In the genomic region with DNA sequence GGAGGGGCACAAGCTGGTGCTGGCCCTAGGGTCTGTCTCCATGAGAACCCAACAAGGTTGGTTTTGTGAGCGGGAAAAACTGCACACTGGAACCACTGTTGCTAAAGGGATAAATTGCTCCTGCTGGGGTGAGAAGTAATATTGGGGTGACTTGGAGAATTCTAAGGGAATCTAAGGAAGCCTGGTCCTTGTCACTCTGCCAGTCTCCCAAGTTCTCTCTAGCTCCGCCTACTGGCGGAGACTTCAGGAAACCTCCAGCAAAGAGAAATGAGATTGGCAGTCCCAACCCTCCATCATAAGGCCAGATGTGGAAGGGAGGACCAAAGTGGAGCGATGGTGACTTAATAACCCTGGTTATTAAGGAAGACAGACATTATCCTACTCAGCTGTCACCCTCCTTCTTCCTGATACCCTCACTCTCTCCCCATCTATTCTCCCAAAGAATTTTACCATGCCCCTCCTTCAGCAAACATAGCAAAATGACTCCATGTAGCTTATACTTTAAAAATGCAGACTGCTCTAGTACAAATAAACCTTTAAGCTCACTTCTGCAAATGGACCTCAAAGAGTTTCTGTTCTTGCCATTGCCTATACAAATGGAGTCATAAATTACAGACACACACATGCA, we compare ENCODE assay signal across 1 cellular context.
TF ChIP-seq lines count a peak whose summit lies in the region.

No MANE protein-coding gene starts in this region.

TF ChIP-seq in K562, 482 proteins besides CTCF, POLR2A, EP300 and RAD21:
- TF ChIP-seq, protein P1, sequence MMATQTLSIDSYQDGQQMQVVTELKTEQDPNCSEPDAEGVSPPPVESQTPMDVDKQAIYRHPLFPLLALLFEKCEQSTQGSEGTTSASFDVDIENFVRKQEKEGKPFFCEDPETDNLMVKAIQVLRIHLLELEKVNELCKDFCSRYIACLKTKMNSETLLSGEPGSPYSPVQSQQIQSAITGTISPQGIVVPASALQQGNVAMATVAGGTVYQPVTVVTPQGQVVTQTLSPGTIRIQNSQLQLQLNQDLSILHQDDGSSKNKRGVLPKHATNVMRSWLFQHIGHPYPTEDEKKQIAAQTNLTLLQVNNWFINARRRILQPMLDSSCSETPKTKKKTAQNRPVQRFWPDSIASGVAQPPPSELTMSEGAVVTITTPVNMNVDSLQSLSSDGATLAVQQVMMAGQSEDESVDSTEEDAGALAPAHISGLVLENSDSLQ (IDR thresholded peaks at IDR 0.05): peak; percentile 42; the same call in 1 of the 2 replicates
- TF ChIP-seq ZNF224 (CRISPR knock-in tag; IDR thresholded peaks at IDR 0.05) (no peak), KLF16 (IDR thresholded peaks at IDR 0.05) (peak; percentile 36; the same call in 1 of the 2 replicates), SMC3 (conservative IDR thresholded peaks at IDR 0.05; ENCODE audit: insufficient read depth, low read depth, low read length) (0 out of 2 replicates have a peak, but pooled peaks have one; percentile 28)
